Comparison of ENCODE assay signal across 8 cellular contexts in genomic region chr4:6270691-6271121, GRCh38. TPM values are rescaled to one million over a fixed set of nuclear protein-coding genes. Genes with fewer than 3 reads are reported as not detected.
DNase-seq lines count a peak whose midpoint lies in the region; ATAC-seq and TF ChIP-seq lines count a peak whose summit lies in the region.

No MANE protein-coding gene starts in this region.

- no peak for ATAC-seq in Right ventricle myocardium superior (ENCODE audit: poor library complexity)
- no peak for ATAC-seq in lung (ENCODE audit: insufficient read depth, low FRiP score)
- no peak for ATAC-seq in GM21515 (IDR thresholded peaks at IDR 0.05; ENCODE audit: unreplicated experiment)

- H3K36me3 ChIP-seq in breast epithelium (no peaks in the 10 kb centered on the region), lung (ENCODE audit: control insufficient read depth in 2 of 2, insufficient read depth in 2 of 2, low read length in 2 of 2) (no peaks in the 10 kb centered on the region), uterus (no peaks in the 10 kb centered on the region)

- H3K9me3 ChIP-seq in breast epithelium: no peaks in the 10 kb centered on the region
- no peaks in the 10 kb centered on the region for H3K9me3 ChIP-seq in lung (ENCODE audit: control insufficient read depth in 2 of 2, insufficient read depth in 1 of 2, low read length in 1 of 2)
- no peaks in the 10 kb centered on the region for H3K9me3 ChIP-seq in uterus

- peak overlapping the region; percentile 79 to 87 for H3K27ac ChIP-seq in breast epithelium
- peak overlapping the region; percentile 71 to 86 for H3K27ac ChIP-seq in lung (ENCODE audit: low read depth in 1 of 2, low read length in 1 of 2)
- H3K27ac ChIP-seq in uterus: peak overlapping the region; percentile 93 to 94

- H3K4me3 ChIP-seq in breast epithelium (peak overlapping the region; percentile 91 to 96 (median 92)), lung (peak overlapping the region; percentile 99), uterus (peak overlapping the region; percentile 88 to 99)

- 37 to 51% methylated on average over 6 of the region's 6 CpGs for WGBS in lung, 2 donors

- intact Hi-C loops in Right ventricle myocardium superior (cut with DNase I) (no loop called here), cardiac septum (cut with DNase I) (no loop called here), breast epithelium (cut with DNase I; ENCODE audit: low total_unique reads) (no loop called here), uterus (cut with DNase I; ENCODE audit: low total_unique reads) (no loop called here)

- TF ChIP-seq POLR2A in breast epithelium (IDR thresholded peaks at IDR 0.05): no peak
- no peak for TF ChIP-seq POLR2A in uterus (IDR thresholded peaks at IDR 0.05)

- H3K4me1 ChIP-seq in breast epithelium (peaks cover 11 to 25% of the 10 kb centered on the region in 2 donors), lung (ENCODE audit: control insufficient read depth in 2 of 2, insufficient read depth in 2 of 2, low read length in 2 of 2) (peaks cover under 1 to 35% of the 10 kb centered on the region in 2 donors), uterus (peaks cover 16 to 22% of the 10 kb centered on the region in 2 donors)

- TF ChIP-seq CTCF in breast epithelium (IDR thresholded peaks at IDR 0.05) (no peak), lung (IDR thresholded peaks at IDR 0.05; ENCODE audit: control extremely low read depth, extremely low read depth) (no peak), uterus (IDR thresholded peaks at IDR 0.05) (no peak)

- no peaks in the 10 kb centered on the region for H3K27me3 ChIP-seq in breast epithelium
- no peaks in the 10 kb centered on the region for H3K27me3 ChIP-seq in lung (ENCODE audit: control insufficient read depth, insufficient read depth)
- no peaks in the 10 kb centered on the region for H3K27me3 ChIP-seq in uterus

- peak; percentile 58 for DNase-seq in Right ventricle myocardium superior
- DNase-seq in cardiac septum (ENCODE audit: low spot score): no peak
- DNase-seq in breast epithelium (ENCODE audit: low spot score in 2 of 2): no peak
- DNase-seq in lung (ENCODE audit: low spot score): no peak
- DNase-seq in uterus: no peak
- DNase-seq in SKM-1 treated with dmso at 0.1 percent for 144 hours (lab: John Stamatoyannopoulos, UW; ENCODE audit: unreplicated experiment): no peak
- no peak for DNase-seq in MV-4-11 (lab: John Stamatoyannopoulos, UW)

RNA-seq across cellular contexts. Expression of gene WFS1, which starts 1.1 kb away (rescaled TPM):
- 81.7 TPM for total RNA-seq in Right ventricle myocardium superior
- 48.4 TPM for total RNA-seq in cardiac septum
- 10 to 100 TPM; 32.5 to 58.3 (median 37.1) TPM for total RNA-seq in breast epithelium
- 10 to 100 TPM; 28.6 to 76.0 TPM for total RNA-seq in lung
- 10 to 100 TPM; 26.5 to 31.7 TPM for polyA plus RNA-seq in lung
- 100 to 1,000 TPM in 1 of 4 donors, 10 to 100 TPM in 3; 27.5 to 118 (median 51.9) TPM for total RNA-seq in uterus
